8 cellular contexts compared by ENCODE assay signal in the genomic region with DNA sequence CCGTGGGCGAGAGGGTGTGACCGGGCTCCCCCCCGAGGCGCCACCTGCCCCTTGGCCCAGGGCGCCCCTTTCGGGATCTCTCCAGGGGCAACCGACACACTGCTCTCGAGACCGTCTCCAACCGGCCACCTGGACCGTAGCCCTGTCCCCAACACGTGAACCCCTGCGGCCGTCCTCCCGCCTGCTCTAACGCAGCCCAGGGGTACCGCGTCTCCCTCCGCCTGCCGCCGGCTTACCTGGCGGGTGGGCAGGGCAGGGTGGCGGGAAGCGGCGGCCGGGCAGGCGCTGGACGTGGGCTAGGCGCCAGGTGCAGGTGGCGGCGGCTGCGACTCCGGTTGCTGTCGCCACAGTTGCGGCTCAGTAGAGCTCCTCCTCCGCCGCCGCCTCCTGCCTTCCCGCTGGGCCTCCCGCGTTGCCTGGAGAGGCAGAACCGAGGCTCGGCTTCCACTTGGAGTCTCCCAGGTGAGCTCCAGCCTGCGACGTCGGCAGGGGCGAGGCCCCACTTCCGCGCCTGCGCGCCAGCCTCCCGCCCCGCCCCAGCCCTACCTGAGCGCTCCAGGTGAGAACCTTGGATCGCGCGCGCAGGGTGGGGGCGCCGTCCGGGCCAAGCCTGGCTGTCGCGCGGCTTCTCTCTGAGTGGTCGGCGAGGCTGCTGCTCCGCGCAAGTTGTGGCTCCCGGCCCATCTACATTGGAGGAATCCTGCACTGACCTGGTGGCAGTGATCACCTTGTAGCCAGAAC. TPM values are rescaled to one million over a fixed set of nuclear protein-coding genes. Genes with fewer than 3 reads are reported as not detected.
A peak's percentile ranks its signal among the peaks of the same experiment; 100 is the strongest.
DNase-seq lines count a peak whose midpoint lies in the region; ATAC-seq and TF ChIP-seq lines count a peak whose summit lies in the region.

Gene GALNT3 (minus strand): TSS at position 469 of the 741 bp plus-strand sequence. CDS start 23,547 bp downstream, outside the sequence.

- H3K27me3 ChIP-seq in esophagus muscularis mucosa (peaks cover 5 to 30% (median 10%) of the 10 kb centered on the region in 4 donors), vagina (no peaks in the 10 kb centered on the region)

- H3K27ac Mint-ChIP-seq in naive thymus-derived CD8-positive, alpha-beta T cell, result peak within 1 kb of the TSS in 7 of 10 donors; percentile 57 to 95 (median 86)

- ATAC-seq in HG02623 (IDR thresholded peaks at IDR 0.05; ENCODE audit: unreplicated experiment), result peak; percentile 23
- peak; percentile 60 to 61 for ATAC-seq in naive thymus-derived CD8-positive, alpha-beta T cell

- peaks cover 16 to 20% (median 20%) of the 10 kb centered on the region in 4 donors for H3K4me1 ChIP-seq in esophagus muscularis mucosa
- H3K4me1 ChIP-seq in vagina, result peaks cover 11% of the 10 kb centered on the region

- DNase-seq in NCI-H187 (lab: John Stamatoyannopoulos, UW) (peak; percentile 88 to 94), esophagus muscularis mucosa (ENCODE audit: extremely low spot score) (no peak), vagina (ENCODE audit: extremely low spot score in 2 of 2) (no peak), COLO829 (ENCODE audit: low spot score) (no peak)
- peak; percentile 73 for DNase-seq in activated CD8-positive, alpha-beta memory T cell treated with anti-CD3 and anti-CD28 coated beads, Interleukin-2, amount 50 U/mL, for 48 hours
- peak in 6 of 10 donors; percentile 5 to 66 (median 22) for DNase-seq in naive thymus-derived CD8-positive, alpha-beta T cell

- peaks cover 14 to 37% (median 23%) of the 10 kb centered on the region in 5 donors for H3K27me3 Mint-ChIP-seq in naive thymus-derived CD8-positive, alpha-beta T cell

- H3K9me3 ChIP-seq in esophagus muscularis mucosa (no peaks in the 10 kb centered on the region), vagina (no peaks in the 10 kb centered on the region)

- TF ChIP-seq POLR2A in GM15510 (IDR thresholded peaks at IDR 0.05; ENCODE audit: borderline replicate concordance, extremely low read depth, insufficient read length), result peak; percentile 4
- no peak for TF ChIP-seq POLR2A in esophagus muscularis mucosa (IDR thresholded peaks at IDR 0.05; ENCODE audit: low read depth)
- TF ChIP-seq POLR2A in vagina (IDR thresholded peaks at IDR 0.05), result peak in 1 of 2 donors; percentile 35

- no peak for TF ChIP-seq CTCF in esophagus muscularis mucosa (IDR thresholded peaks at IDR 0.05)
- TF ChIP-seq CTCF in vagina (IDR thresholded peaks at IDR 0.05), result no peak

- H3K4me1 Mint-ChIP-seq in naive thymus-derived CD8-positive, alpha-beta T cell, result peaks cover 10 to 40% (median 16%) of the 10 kb centered on the region in 4 donors

- no peak for TF ChIP-seq EP300 in esophagus muscularis mucosa (IDR thresholded peaks at IDR 0.05)

- whole genome bisulfite sequencing in esophagus muscularis mucosa, result no CpG with 5 or more reads among the region's 70 CpGs

- no peaks in the 10 kb centered on the region for H3K9me3 Mint-ChIP-seq in naive thymus-derived CD8-positive, alpha-beta T cell

- POLR2A ChIA-PET in naive thymus-derived CD8-positive, alpha-beta T cell (lab: Charles Lee), result no interaction called here

- peak within 1 kb of the TSS; percentile 77 to 96 (median 90) for H3K4me3 Mint-ChIP-seq in naive thymus-derived CD8-positive, alpha-beta T cell

- H3K27ac ChIP-seq in esophagus muscularis mucosa (replicated peaks in 1 of 4) (peak within 1 kb of the TSS in 3 of 4 donors; percentile 7 to 57 (median 30)), vagina (peak within 1 kb of the TSS; percentile 85)

- H3K36me3 Mint-ChIP-seq in naive thymus-derived CD8-positive, alpha-beta T cell, result peaks cover 0 to 4% (median 4%) of the 10 kb centered on the region in 3 donors

- H3K4me3 ChIP-seq in esophagus muscularis mucosa (peak within 1 kb of the TSS; percentile 50 to 63 (median 54)), vagina (peak within 1 kb of the TSS; percentile 49 to 66)

- H3K36me3 ChIP-seq in esophagus muscularis mucosa (no peaks in the 10 kb centered on the region), vagina (no peaks in the 10 kb centered on the region)

- intact Hi-C loops in esophagus muscularis mucosa (cut with DNase I) (no loop called here), vagina (cut with DNase I) (no loop called here)

RNA-seq across cellular contexts. Expression of gene GALNT3, which starts in this region (rescaled TPM):
- total RNA-seq in esophagus muscularis mucosa (1 to 10 TPM in 1 of 4 donors, under 1 TPM in 3; 0.26 to 2.5 (median 0.96) TPM), vagina (7.4 TPM)
- total RNA-seq in naive thymus-derived CD8-positive, alpha-beta T cell, result 1 to 10 TPM; 2.0 to 3.2 TPM
- 1 to 10 TPM in 1 of 3 donors, under 1 TPM in 1, not detected in 1; 0.25 to 1.1 TPM for polyA plus RNA-seq in naive thymus-derived CD8-positive, alpha-beta T cell

Comparison
In these comparisons a context has a peak if more than half of its experiments do, and no peak if none do; other contexts are left out.
1. DNase-seq: peak in NCI-H187 (2 of 2), activated CD8-positive, alpha-beta memory T cell treated with anti-CD3 and anti-CD28 coated beads, Interleukin-2, amount 50 U/mL, for 48 hours (single experiment) and naive thymus-derived CD8-positive, alpha-beta T cell (6 of 10); none in esophagus muscularis mucosa (single experiment), vagina (0 of 2) and COLO829 (single experiment).